Comparison of ENCODE assay signal across 10 cellular contexts in genomic region chr2:232236200-232236599, GRCh38.
A peak's percentile ranks its signal among the peaks of the same experiment; 100 is the strongest.
DNase-seq lines count a peak whose midpoint lies in the region; ATAC-seq and TF ChIP-seq lines count a peak whose summit lies in the region.
"Had no signal": no experiment of that assay in that cellular context is flagged by ENCODE, and none has a peak within 500 bp of the region (broad histone marks: within the 10 kb centered on the region; RNA-seq: fewer than 3 reads in every experiment).

No MANE protein-coding gene starts in this region.

- no peaks in the 10 kb centered on the region for H3K9me3 ChIP-seq in spleen

- H3K9me3 Mint-ChIP-seq in activated T-helper 2 cell treated with anti-CD3 and anti-CD28 coated beads, Interferon-gamma antibody, Interleukin-2, Interleukin-4, amounts not matched to agents 10 μg/mL and 5 μg/mL and 100 μg/mL, durations not matched to agents 14 hours and 24 hours and 36 hours: no peaks in the 10 kb centered on the region

- H3K27me3 ChIP-seq in spleen (replicated peaks in 1 of 7): no peaks in the 10 kb centered on the region

- no peak for TF ChIP-seq POLR2A in spleen (IDR thresholded peaks at IDR 0.05)

- peaks cover 33% of the 10 kb centered on the region for H3K4me1 Mint-ChIP-seq in activated T-helper 2 cell treated with anti-CD3 and anti-CD28 coated beads, Interferon-gamma antibody, Interleukin-2, Interleukin-4, amounts not matched to agents 10 μg/mL and 5 μg/mL and 100 μg/mL, durations not matched to agents 14 hours and 24 hours and 36 hours (ENCODE audit: low read depth)

- no peak overlapping the region for H3K4me3 Mint-ChIP-seq in activated T-helper 2 cell treated with anti-CD3 and anti-CD28 coated beads, Interferon-gamma antibody, Interleukin-2, Interleukin-4, amounts not matched to agents 10 μg/mL and 5 μg/mL and 100 μg/mL, durations not matched to agents 14 hours and 24 hours and 36 hours (ENCODE audit: low read depth)

- peak; percentile 80 for ATAC-seq in GM21381 (IDR thresholded peaks at IDR 0.05; ENCODE audit: unreplicated experiment)
- ATAC-seq in HG03432 (IDR thresholded peaks at IDR 0.05; ENCODE audit: unreplicated experiment): peak; percentile 84

- intact Hi-C loops in activated T-helper 2 cell treated with anti-CD3 and anti-CD28 coated beads, Interferon-gamma antibody, Interleukin-2, Interleukin-4, amounts not matched to agents 10 μg/mL and 5 μg/mL and 100 μg/mL, durations not matched to agents 14 hours and 24 hours and 36 hours (cut with micrococcal nuclease): loop anchor here (5.0 kb wide), 1 partner anchor 309 kb away; the partner anchor contains the start of gene NPPC
- intact Hi-C loops in posterior cingulate gyrus (cut with DNase I) (no loop called here), spleen (cut with DNase I; ENCODE audit: low total_unique reads) (no loop called here)

- peaks cover 0 to 34% (median 11%) of the 10 kb centered on the region in 6 donors for H3K36me3 ChIP-seq in spleen

- no peak overlapping the region for H3K27ac ChIP-seq in spleen

- no peak overlapping the region for H3K27ac Mint-ChIP-seq in activated T-helper 2 cell treated with anti-CD3 and anti-CD28 coated beads, Interferon-gamma antibody, Interleukin-2, Interleukin-4, amounts not matched to agents 10 μg/mL and 5 μg/mL and 100 μg/mL, durations not matched to agents 14 hours and 24 hours and 36 hours

- DNase-seq in GM13976 (ENCODE audit: low spot score): peak; percentile 58
- peak; percentile 76 for DNase-seq in epithelial cell of proximal tubule (ENCODE audit: low read depth)
- no peak for DNase-seq in activated T-helper 2 cell treated with anti-CD3 and anti-CD28 coated beads, Interferon-gamma antibody, Interleukin-2, Interleukin-4, amounts not matched to agents 10 μg/mL and 5 μg/mL and 100 μg/mL, durations not matched to agents 14 hours and 24 hours and 36 hours (ENCODE audit: low spot score)
- DNase-seq in posterior cingulate gyrus: no peak
- no peak for DNase-seq in stimulated activated CD4-positive, alpha-beta T cell treated with anti-CD3 and anti-CD28 coated beads, Interleukin-4, amount 100 ng/mL, for 1 hour
- DNase-seq in spleen: no peak
- DNase-seq: hypothalamus, NCI-H2107 had no signal

- H3K27me3 Mint-ChIP-seq in activated T-helper 2 cell treated with anti-CD3 and anti-CD28 coated beads, Interferon-gamma antibody, Interleukin-2, Interleukin-4, amounts not matched to agents 10 μg/mL and 5 μg/mL and 100 μg/mL, durations not matched to agents 14 hours and 24 hours and 36 hours (ENCODE audit: low read depth): no peaks in the 10 kb centered on the region

- no peak for TF ChIP-seq CTCF in GM13976 (IDR thresholded peaks at IDR 0.05; ENCODE audit: borderline replicate concordance, control extremely low read depth, extremely low read depth, insufficient read depth, missing control alignments)
- no peak for TF ChIP-seq CTCF in epithelial cell of proximal tubule (conservative IDR thresholded peaks at IDR 0.05; ENCODE audit: low read depth, low read length)
- no peak for TF ChIP-seq CTCF in spleen (IDR thresholded peaks at IDR 0.05 in 8 of 11, conservative IDR thresholded peaks at IDR 0.05 in 3 of 11)

- in situ Hi-C loops in GM13976 (cut with MboI; ENCODE audit: low sequenced_read_pairs, unreplicated experiment): no loop called here

- H3K4me1 ChIP-seq in spleen: peaks cover 0 to 6% (median 0%) of the 10 kb centered on the region in 6 donors

- H3K4me3 ChIP-seq in epithelial cell of proximal tubule (ENCODE audit: low read depth, low read length): no peak overlapping the region
- H3K4me3 ChIP-seq in spleen: no peak overlapping the region

- H3K36me3 Mint-ChIP-seq in activated T-helper 2 cell treated with anti-CD3 and anti-CD28 coated beads, Interferon-gamma antibody, Interleukin-2, Interleukin-4, amounts not matched to agents 10 μg/mL and 5 μg/mL and 100 μg/mL, durations not matched to agents 14 hours and 24 hours and 36 hours (ENCODE audit: low read depth): no peaks in the 10 kb centered on the region

Comparison
In these comparisons a context has a peak if more than half of its experiments do, and no peak if none do; other contexts are left out.
1. DNase-seq: peak in GM13976 (single experiment) and epithelial cell of proximal tubule (single experiment); none in activated T-helper 2 cell treated with anti-CD3 and anti-CD28 coated beads, Interferon-gamma antibody, Interleukin-2, Interleukin-4, amounts not matched to agents 10 μg/mL and 5 μg/mL and 100 μg/mL, durations not matched to agents 14 hours and 24 hours and 36 hours (single experiment), posterior cingulate gyrus (0 of 10), stimulated activated CD4-positive, alpha-beta T cell treated with anti-CD3 and anti-CD28 coated beads, Interleukin-4, amount 100 ng/mL, for 1 hour (single experiment) and spleen (single experiment).